In genomic region chr4:115113382-115114106, GRCh38 we compare ENCODE assay signal across 7 cellular contexts. TPM values are rescaled to one million over a fixed set of nuclear protein-coding genes. Genes with fewer than 3 reads are reported as not detected.
DNase-seq lines count a peak whose midpoint lies in the region; ATAC-seq and TF ChIP-seq lines count a peak whose summit lies in the region.

Gene NDST4, minus strand, starts transcription at chr4:115113620. Its CDS starts 36,584 bp downstream, at chr4:115077036.

- WGBS in tibial nerve, 2 donors, result 27 to 33% methylated on average over 13 of the region's 13 CpGs

- POLR2A ChIA-PET in activated CD8-positive, alpha-beta T cell treated with anti-CD3 and anti-CD28 coated beads, Interleukin-2, amount 10 ng/mL, durations not matched to agents 7 days and 5 days (lab: Charles Lee), result no interaction called here

- H3K4me2 ChIP-seq in osteoblast (ENCODE audit: insufficient read depth, low read length), result no peak within 1 kb of the TSS

- H3K9me3 Mint-ChIP-seq in activated CD8-positive, alpha-beta T cell treated with anti-CD3 and anti-CD28 coated beads, Interleukin-2, amount 10 ng/mL, durations not matched to agents 7 days and 5 days (ENCODE audit: insufficient read depth), result no peaks in the 10 kb centered on the region

- DNase-seq in NCI-H1092 treated with DMSO at 0.1 percent for 48 hours (lab: John Stamatoyannopoulos, UW), result peak; percentile 91
- DNase-seq in SK-N-DZ (ENCODE audit: low spot score), result peak; percentile 38
- DNase-seq in tibial nerve (ENCODE audit: low spot score in 2 of 2), result peak in 1 of 2 donors; percentile 6
- DNase-seq in osteoblast (ENCODE audit: insufficient read length, low spot score, missing footprints), result no peak
- no peak for DNase-seq in activated CD8-positive, alpha-beta T cell treated with anti-CD3 and anti-CD28 coated beads, Interleukin-2, amount 10 ng/mL, durations not matched to agents 7 days and 5 days

- H3K9me3 ChIP-seq in iPS-18a (ENCODE audit: control insufficient read depth, low read depth, low read length) (no peaks in the 10 kb centered on the region), tibial nerve (no peaks in the 10 kb centered on the region), osteoblast (ENCODE audit: low read depth, low read length) (no peaks in the 10 kb centered on the region)

- no peak within 1 kb of the TSS for H3K27ac ChIP-seq in iPS-18a (ENCODE audit: low read length)
- H3K27ac ChIP-seq in tibial nerve, result no peak within 1 kb of the TSS
- H3K27ac ChIP-seq in osteoblast (ENCODE audit: low read depth, low read length), result no peak within 1 kb of the TSS

- TF ChIP-seq POLR2A in tibial nerve (IDR thresholded peaks at IDR 0.05), result no peak

- H4K20me1 ChIP-seq in osteoblast (ENCODE audit: insufficient read depth, low read length), result no peaks in the 10 kb centered on the region

- ATAC-seq in activated CD8-positive, alpha-beta T cell treated with anti-CD3 and anti-CD28 coated beads, Interleukin-2, amount 10 ng/mL, durations not matched to agents 7 days and 5 days, result no peak
- ATAC-seq in HG03520 (IDR thresholded peaks at IDR 0.05; ENCODE audit: unreplicated experiment), result no peak

- H3K9ac ChIP-seq in iPS-18a (ENCODE audit: low read length), result no peak within 1 kb of the TSS

- H3K4me3 ChIP-seq in iPS-18a (ENCODE audit: low read length) (peak within 1 kb of the TSS; percentile 4), tibial nerve (peak within 1 kb of the TSS in 3 of 4 donors; percentile 8 to 36 (median 18)), osteoblast (ENCODE audit: insufficient read depth, low read length) (no peak within 1 kb of the TSS)

- H3K36me3 Mint-ChIP-seq in activated CD8-positive, alpha-beta T cell treated with anti-CD3 and anti-CD28 coated beads, Interleukin-2, amount 10 ng/mL, durations not matched to agents 7 days and 5 days (ENCODE audit: low read depth), result no peaks in the 10 kb centered on the region

- H3K27me3 Mint-ChIP-seq in activated CD8-positive, alpha-beta T cell treated with anti-CD3 and anti-CD28 coated beads, Interleukin-2, amount 10 ng/mL, durations not matched to agents 7 days and 5 days (ENCODE audit: low read depth), result no peaks in the 10 kb centered on the region

- H3K4me3 Mint-ChIP-seq in activated CD8-positive, alpha-beta T cell treated with anti-CD3 and anti-CD28 coated beads, Interleukin-2, amount 10 ng/mL, durations not matched to agents 7 days and 5 days, result no peak within 1 kb of the TSS

- H3K27me3 ChIP-seq in iPS-18a (ENCODE audit: control insufficient read depth, insufficient read depth, low read length) (no peaks in the 10 kb centered on the region), tibial nerve (no peaks in the 10 kb centered on the region), osteoblast (ENCODE audit: insufficient read depth, low read length) (no peaks in the 10 kb centered on the region)

- TF ChIP-seq EP300 in tibial nerve (IDR thresholded peaks at IDR 0.05), result no peak

- TF ChIP-seq CTCF in tibial nerve (IDR thresholded peaks at IDR 0.05) (no peak), osteoblast (IDR thresholded peaks at IDR 0.05; ENCODE audit: extremely low read depth, low read depth, low read length) (no peak)

- H3K4me1 ChIP-seq in iPS-18a (ENCODE audit: control insufficient read depth, low read depth, low read length) (peaks cover 9% of the 10 kb centered on the region), tibial nerve (peaks cover 0 to 18% (median 0%) of the 10 kb centered on the region in 4 donors), osteoblast (ENCODE audit: insufficient read depth, low read length) (no peaks in the 10 kb centered on the region)

- CTCF ChIA-PET in activated CD8-positive, alpha-beta T cell treated with anti-CD3 and anti-CD28 coated beads, Interleukin-2, amount 10 ng/mL, durations not matched to agents 7 days and 5 days (lab: Charles Lee), result no interaction called here

- no peaks in the 10 kb centered on the region for H3K79me2 ChIP-seq in osteoblast (ENCODE audit: insufficient read depth, low read length)

- H3K36me3 ChIP-seq in iPS-18a (ENCODE audit: control insufficient read depth, low read depth, low read length) (no peaks in the 10 kb centered on the region), tibial nerve (no peaks in the 10 kb centered on the region), osteoblast (ENCODE audit: insufficient read depth, low read length) (no peaks in the 10 kb centered on the region)

- H2AFZ ChIP-seq in osteoblast (ENCODE audit: low read length), result no peak within 1 kb of the TSS

- no peak within 1 kb of the TSS for H3K27ac Mint-ChIP-seq in activated CD8-positive, alpha-beta T cell treated with anti-CD3 and anti-CD28 coated beads, Interleukin-2, amount 10 ng/mL, durations not matched to agents 7 days and 5 days

- no peaks in the 10 kb centered on the region for H3K4me1 Mint-ChIP-seq in activated CD8-positive, alpha-beta T cell treated with anti-CD3 and anti-CD28 coated beads, Interleukin-2, amount 10 ng/mL, durations not matched to agents 7 days and 5 days (ENCODE audit: low read depth)

RNA-seq across cellular contexts. Expression of gene NDST4, which starts in this region (rescaled TPM):
- not detected in 2 replicates for polyA plus RNA-seq in SK-N-DZ (2014; cell fraction: cytosol; rRNA removed)
- polyA plus RNA-seq in SK-N-DZ (2014; cell fraction: nucleus; rRNA removed), result not detected in 2 replicates
- total RNA-seq in tibial nerve, result 1 to 10 TPM in 1 of 4 donors, under 1 TPM in 3; 0.20 to 2.2 (median 0.55) TPM
- total RNA-seq in osteoblast, result not detected in 2 replicates
- not detected for total RNA-seq in activated CD8-positive, alpha-beta T cell treated with anti-CD3 and anti-CD28 coated beads, Interleukin-2, amount 10 ng/mL, durations not matched to agents 7 days and 5 days

Comparison
In these comparisons a context has a peak if more than half of its experiments do, and no peak if none do; other contexts are left out.
1. DNase-seq: peak in NCI-H1092 treated with DMSO at 0.1 percent for 48 hours (single experiment) and SK-N-DZ (single experiment); none in osteoblast (single experiment) and activated CD8-positive, alpha-beta T cell treated with anti-CD3 and anti-CD28 coated beads, Interleukin-2, amount 10 ng/mL, durations not matched to agents 7 days and 5 days (single experiment).